In genomic region chr17:77916771-77917481, GRCh38 we compare ENCODE assay signal across 9 cellular contexts. TPM values are rescaled to one million over a fixed set of nuclear protein-coding genes. Genes with fewer than 3 reads are reported as not detected.
A peak's percentile ranks its signal among the peaks of the same experiment; 100 is the strongest.
DNase-seq lines count a peak whose midpoint lies in the region; ATAC-seq and TF ChIP-seq lines count a peak whose summit lies in the region.
"Had no signal": no experiment of that assay in that cellular context is flagged by ENCODE, and none has a peak within 500 bp of the region (broad histone marks: within the 10 kb centered on the region; RNA-seq: fewer than 3 reads in every experiment).

No MANE protein-coding gene starts in this region.

- no peaks in the 10 kb centered on the region for H3K36me3 Mint-ChIP-seq in activated T-cell treated with anti-CD3 and anti-CD28 coated beads, Interleukin-2, amount 50 U/mL, for 4 hours (ENCODE audit: insufficient read depth)
- no peaks in the 10 kb centered on the region for H3K36me3 Mint-ChIP-seq in stimulated activated memory B cell treated with anti-CD40 and anti-IgM and Interleukin-4, amounts not matched to agents 10 μg/mL and 1 μg/mL and 100 μg/mL, for 72 hours
- no peaks in the 10 kb centered on the region for H3K36me3 Mint-ChIP-seq in T-helper 2 cell treated with Interferon-gamma antibody and Interleukin-4, amounts not matched to agents 5 μg/mL and 100 μg/mL, for 36 hours (ENCODE audit: low read depth)

- H3K27me3 ChIP-seq in Panc1 (ENCODE audit: control insufficient read depth, insufficient read depth, low read length) (peaks cover 35% of the 10 kb centered on the region), gastroesophageal sphincter (peaks cover 34% of the 10 kb centered on the region), hepatocyte (peaks cover 39% of the 10 kb centered on the region)

- TF ChIP-seq CTCF in Panc1 (IDR thresholded peaks at IDR 0.05) (no peak), gastroesophageal sphincter (IDR thresholded peaks at IDR 0.05) (no peak), hepatocyte (IDR thresholded peaks at IDR 0.05; ENCODE audit: poor library complexity) (no peak)

- H3K9me2 ChIP-seq in hepatocyte (replicated peaks; ENCODE audit: insufficient read depth): no peaks in the 10 kb centered on the region

- no peaks in the 10 kb centered on the region for H3K9me3 Mint-ChIP-seq in activated T-cell treated with anti-CD3 and anti-CD28 coated beads, Interleukin-2, amount 50 U/mL, for 4 hours
- H3K9me3 Mint-ChIP-seq in stimulated activated memory B cell treated with anti-CD40 and anti-IgM and Interleukin-4, amounts not matched to agents 10 μg/mL and 1 μg/mL and 100 μg/mL, for 72 hours: peaks cover 3% of the 10 kb centered on the region
- no peaks in the 10 kb centered on the region for H3K9me3 Mint-ChIP-seq in T-helper 2 cell treated with Interferon-gamma antibody and Interleukin-4, amounts not matched to agents 5 μg/mL and 100 μg/mL, for 36 hours

- H3K27ac ChIP-seq in Panc1 (ENCODE audit: low read length) (no peak overlapping the region), gastroesophageal sphincter (no peak overlapping the region), hepatocyte (no peak overlapping the region)
- H3K27ac ChIP-seq: skin epidermis had no signal

- H3K9me3 ChIP-seq in Panc1 (ENCODE audit: control insufficient read depth, insufficient read depth, low read depth, low read length) (no peaks in the 10 kb centered on the region), gastroesophageal sphincter (peaks cover 0 to 5% (median 0%) of the 10 kb centered on the region in 3 donors), hepatocyte (ENCODE audit: low read depth) (no peaks in the 10 kb centered on the region)

- H3K27me3 Mint-ChIP-seq in activated T-cell treated with anti-CD3 and anti-CD28 coated beads, Interleukin-2, amount 50 U/mL, for 4 hours (ENCODE audit: low read depth): peaks cover 36% of the 10 kb centered on the region
- H3K27me3 Mint-ChIP-seq in stimulated activated memory B cell treated with anti-CD40 and anti-IgM and Interleukin-4, amounts not matched to agents 10 μg/mL and 1 μg/mL and 100 μg/mL, for 72 hours: peaks cover 72% of the 10 kb centered on the region
- peaks cover 52% of the 10 kb centered on the region for H3K27me3 Mint-ChIP-seq in T-helper 2 cell treated with Interferon-gamma antibody and Interleukin-4, amounts not matched to agents 5 μg/mL and 100 μg/mL, for 36 hours (ENCODE audit: low read depth)

- DNase-seq in activated T-cell treated with anti-CD3 and anti-CD28 coated beads, Interleukin-2, amount 50 U/mL, for 4 hours: no peak
- no peak for DNase-seq in activated T-cell treated with anti-CD3 and anti-CD28 coated beads, Interleukin-2, amount 50 U/mL, for 1 hour
- no peak for DNase-seq in Panc1 (ENCODE audit: low read depth, low spot score)
- no peak for DNase-seq in T-helper 2 cell treated with Interferon-gamma antibody and Interleukin-4, amounts not matched to agents 5 μg/mL and 100 μg/mL, for 36 hours (ENCODE audit: low spot score)
- no peak for DNase-seq in hepatocyte (ENCODE audit: low spot score)

- H3K4me3 ChIP-seq in Panc1 (ENCODE audit: low read depth in 2 of 2, low read length in 2 of 2) (peak overlapping the region in 1 of 2 experiments; percentile 23; a peak in 1 of 4 replicates), gastroesophageal sphincter (no peak overlapping the region), hepatocyte (no peak overlapping the region)
- H3K4me3 ChIP-seq: skin epidermis had no signal

- POLR2A ChIA-PET in Panc1 (lab: Charles Lee): interaction anchor here (0.6 kb wide), 1 partner anchor 288 kb away, joined by 8 read pairs; no protein-coding TSS in a partner anchor

- peaks cover 19% of the 10 kb centered on the region for H3K4me1 ChIP-seq in Panc1 (ENCODE audit: control insufficient read depth, insufficient read depth, low read length)
- peaks cover 0 to 10% (median 0%) of the 10 kb centered on the region in 3 donors for H3K4me1 ChIP-seq in gastroesophageal sphincter
- peaks cover 21% of the 10 kb centered on the region for H3K4me1 ChIP-seq in hepatocyte (ENCODE audit: insufficient read depth)

- H3K36me3 ChIP-seq in Panc1 (ENCODE audit: control insufficient read depth, insufficient read depth, low read length) (no peaks in the 10 kb centered on the region; the same call in 1 of the 2 replicates), gastroesophageal sphincter (no peaks in the 10 kb centered on the region), hepatocyte (replicated peaks; ENCODE audit: insufficient read depth, low read depth) (no peaks in the 10 kb centered on the region)

- H3K27ac Mint-ChIP-seq in stimulated activated memory B cell treated with anti-CD40 and anti-IgM and Interleukin-4, amounts not matched to agents 10 μg/mL and 1 μg/mL and 100 μg/mL, for 72 hours: peak overlapping the region; percentile 22
- no peak overlapping the region for H3K27ac Mint-ChIP-seq in T-helper 2 cell treated with Interferon-gamma antibody and Interleukin-4, amounts not matched to agents 5 μg/mL and 100 μg/mL, for 36 hours

- H4K20me1 ChIP-seq in hepatocyte (ENCODE audit: insufficient read depth, poor library complexity, severe bottlenecking): no peaks in the 10 kb centered on the region

- no peaks in the 10 kb centered on the region for H3K79me2 ChIP-seq in hepatocyte

- TF ChIP-seq POLR2A in gastroesophageal sphincter (IDR thresholded peaks at IDR 0.05): no peak

- WGBS in gastroesophageal sphincter (ENCODE audit: low coverage in 1 of 2), 2 donors: 31 to 58% methylated on average over 6 to 7 of the region's 15 CpGs
- 66% methylated on average over 15 of the region's 15 CpGs for WGBS in hepatocyte (ENCODE audit: low lambda C conversion rate, missing lambda C conversion rate)

- H3K4me1 Mint-ChIP-seq in activated T-cell treated with anti-CD3 and anti-CD28 coated beads, Interleukin-2, amount 50 U/mL, for 4 hours (ENCODE audit: low read depth): peaks cover 16% of the 10 kb centered on the region
- H3K4me1 Mint-ChIP-seq in stimulated activated memory B cell treated with anti-CD40 and anti-IgM and Interleukin-4, amounts not matched to agents 10 μg/mL and 1 μg/mL and 100 μg/mL, for 72 hours: peaks cover 31% of the 10 kb centered on the region
- H3K4me1 Mint-ChIP-seq in T-helper 2 cell treated with Interferon-gamma antibody and Interleukin-4, amounts not matched to agents 5 μg/mL and 100 μg/mL, for 36 hours (ENCODE audit: low read depth): peaks cover 6% of the 10 kb centered on the region

- in situ Hi-C loops in Panc1 (cut with HindIII; ENCODE audit: low pct_unique_long_range_greater_than_20kb, low sequenced_read_pairs): no loop called here

- peak; percentile 30 to 35 for ATAC-seq in activated T-cell treated with anti-CD3 and anti-CD28 coated beads, Interleukin-2, amount 50 U/mL, for 4 hours
- ATAC-seq in Panc1: peak; percentile 70
- ATAC-seq in gastroesophageal sphincter: peak; percentile 25
- ATAC-seq in stimulated activated memory B cell treated with anti-CD40 and anti-IgM and Interleukin-4, amounts not matched to agents 10 μg/mL and 1 μg/mL and 100 μg/mL, for 72 hours: peak; percentile 96
- ATAC-seq in GM21529 (IDR thresholded peaks at IDR 0.05; ENCODE audit: unreplicated experiment): no peak

- CTCF ChIA-PET in Panc1 (lab: Charles Lee): interaction anchor here (0.7 kb wide), 1 partner anchor 41 kb away, joined by 3 read pairs; the partner anchor contains the start of gene TNRC6C

- H2AFZ ChIP-seq in hepatocyte: no peak overlapping the region

- TF ChIP-seq EP300 in gastroesophageal sphincter (IDR thresholded peaks at IDR 0.05): no peak

- BruUV-seq in Panc1 (replicated peaks; lab: Mats Ljungman, UMichigan): no TSS peak

- intact Hi-C loops in Panc1 (cut with micrococcal nuclease; ENCODE audit: unreplicated experiment): loop anchor here (10.0 kb wide), 1 partner anchor 98 kb away; no protein-coding TSS in a partner anchor

- no peak overlapping the region for H3K4me2 ChIP-seq in hepatocyte

- peak overlapping the region; percentile 6 for H3K4me3 Mint-ChIP-seq in activated T-cell treated with anti-CD3 and anti-CD28 coated beads, Interleukin-2, amount 50 U/mL, for 4 hours
- peak overlapping the region; percentile 16 for H3K4me3 Mint-ChIP-seq in stimulated activated memory B cell treated with anti-CD40 and anti-IgM and Interleukin-4, amounts not matched to agents 10 μg/mL and 1 μg/mL and 100 μg/mL, for 72 hours
- no peak overlapping the region for H3K4me3 Mint-ChIP-seq in T-helper 2 cell treated with Interferon-gamma antibody and Interleukin-4, amounts not matched to agents 5 μg/mL and 100 μg/mL, for 36 hours

RNA-seq across cellular contexts. Expression of gene TNRC6C, which starts 41.6 kb away (rescaled TPM):
- 10 to 100 TPM; 19.6 to 25.0 (median 20.4) TPM for total RNA-seq in activated T-cell treated with anti-CD3 and anti-CD28 coated beads, Interleukin-2, amount 50 U/mL, for 4 hours
- total RNA-seq in Panc1 (2021; ENCODE audit: unreplicated experiment): 10.1 TPM
- polyA plus RNA-seq in Panc1 (2012; ENCODE audit: insufficient read length): 2.0 TPM
- 10 to 100 TPM; 15.8 to 30.3 (median 27.7) TPM for total RNA-seq in gastroesophageal sphincter
- total RNA-seq in hepatocyte: 3.5 and 4.2 TPM in 2 replicates
- polyA plus RNA-seq in hepatocyte: 5.1 and 5.6 TPM in 2 replicates
